In genomic region chr20:54476336-54476928, GRCh38 we compare ENCODE assay signal across 13 cellular contexts. TPM values are rescaled to one million over a fixed set of nuclear protein-coding genes. Genes with fewer than 3 reads are reported as not detected.
A peak's percentile ranks its signal among the peaks of the same experiment; 100 is the strongest.
DNase-seq lines count a peak whose midpoint lies in the region; ATAC-seq and FAIRE-seq lines count a peak whose summit lies in the region.
"Had no signal": no experiment of that assay in that cellular context is flagged by ENCODE, and none has a peak within 500 bp of the region (broad histone marks: within the 10 kb centered on the region; RNA-seq: fewer than 3 reads in every experiment).

No MANE protein-coding gene starts in this region.

- H3K9ac ChIP-seq in GM23248: peak overlapping the region; percentile 69

- no peaks in the 10 kb centered on the region for H3K36me3 Mint-ChIP-seq in activated naive CD8-positive, alpha-beta T cell treated with anti-CD3 and anti-CD28 coated beads, Interleukin-2, amount 10 ng/mL, durations not matched to agents 7 days and 5 days
- peaks cover 0 to 12% (median 0%) of the 10 kb centered on the region in 5 donors for H3K36me3 Mint-ChIP-seq in naive thymus-derived CD4-positive, alpha-beta T cell

- H3K4me3 ChIP-seq in GM23248 (peak overlapping the region; percentile 94), iPS-18c (ENCODE audit: insufficient read depth, low read depth, low read length) (peak overlapping the region; percentile 82), skeletal muscle cell (ENCODE audit: low read depth, low read length) (peak overlapping the region; percentile 65)
- H3K4me3 ChIP-seq in naive thymus-derived CD4-positive, alpha-beta T cell (ENCODE audit: low read length): no peak overlapping the region

- no peaks in the 10 kb centered on the region for H4K20me1 ChIP-seq in GM23248 (ENCODE audit: insufficient read depth)

- H3K27me3 ChIP-seq in GM23248 (replicated peaks; ENCODE audit: insufficient read depth): no peaks in the 10 kb centered on the region
- peaks cover 0 to 4% of the 10 kb centered on the region in 2 donors for H3K27me3 ChIP-seq in naive thymus-derived CD4-positive, alpha-beta T cell (ENCODE audit: control insufficient read depth in 2 of 2, insufficient read depth in 2 of 2, low read length in 2 of 2)

- CTCF ChIA-PET in naive thymus-derived CD4-positive, alpha-beta T cell (lab: Charles Lee): no interaction called here

- peaks cover 12% of the 10 kb centered on the region; the same call in 1 of the 2 replicates for H3K79me2 ChIP-seq in GM23248 (ENCODE audit: insufficient read depth)

- in situ Hi-C loops in GM23248 (cut with MboI): loop anchor here (10.0 kb wide), 1 partner anchor 168 kb away; no protein-coding TSS in a partner anchor

- no peak overlapping the region for H3K27ac Mint-ChIP-seq in activated naive CD8-positive, alpha-beta T cell treated with anti-CD3 and anti-CD28 coated beads, Interleukin-2, amount 10 ng/mL, durations not matched to agents 7 days and 5 days
- no peak overlapping the region for H3K27ac Mint-ChIP-seq in naive thymus-derived CD4-positive, alpha-beta T cell

- H3K9me2 ChIP-seq in GM23248 (ENCODE audit: insufficient read depth): no peaks in the 10 kb centered on the region

- no peaks in the 10 kb centered on the region for H3K4me1 Mint-ChIP-seq in activated naive CD8-positive, alpha-beta T cell treated with anti-CD3 and anti-CD28 coated beads, Interleukin-2, amount 10 ng/mL, durations not matched to agents 7 days and 5 days
- peaks cover 0 to 17% (median 6%) of the 10 kb centered on the region in 7 donors for H3K4me1 Mint-ChIP-seq in naive thymus-derived CD4-positive, alpha-beta T cell

- no peaks in the 10 kb centered on the region for H3K9me3 Mint-ChIP-seq in activated naive CD8-positive, alpha-beta T cell treated with anti-CD3 and anti-CD28 coated beads, Interleukin-2, amount 10 ng/mL, durations not matched to agents 7 days and 5 days
- peaks cover 0 to 16% (median 1%) of the 10 kb centered on the region in 11 donors for H3K9me3 Mint-ChIP-seq in naive thymus-derived CD4-positive, alpha-beta T cell

- FAIRE-seq in HTR-8/SVneo (lab: Jason Lieb, UNC): no peak

- peak overlapping the region; percentile 90 for H2AFZ ChIP-seq in GM23248

- peak; percentile 16 for DNase-seq in GM23248
- no peak for DNase-seq in activated naive CD8-positive, alpha-beta T cell treated with anti-CD3 and anti-CD28 coated beads, Interleukin-2, amount 10 ng/mL, durations not matched to agents 7 days and 5 days
- no peak for DNase-seq in skeletal muscle cell (ENCODE audit: low read depth)
- no peak for DNase-seq in HTR-8/SVneo (ENCODE audit: insufficient read length, low spot score)
- no peak for DNase-seq in naive thymus-derived CD4-positive, alpha-beta T cell
- no peak for DNase-seq in cortex of kidney (lab: John Stamatoyannopoulos, UW)
- DNase-seq: activated CD4-positive, alpha-beta T cell treated with anti-CD3 and anti-CD28 coated beads, Interleukin-2, amount 50 U/mL, for 48 hours; NCI-H1092 had no signal

- intact Hi-C loops in naive thymus-derived CD4-positive, alpha-beta T cell (cut with micrococcal nuclease): no loop called here

- no peaks in the 10 kb centered on the region for H3K36me3 ChIP-seq in GM23248 (ENCODE audit: low read depth)
- H3K36me3 ChIP-seq in naive thymus-derived CD4-positive, alpha-beta T cell (ENCODE audit: control insufficient read depth in 2 of 3, insufficient read depth in 3 of 3, low read length in 3 of 3): no peaks in the 10 kb centered on the region

- no peak for ATAC-seq in activated naive CD8-positive, alpha-beta T cell treated with anti-CD3 and anti-CD28 coated beads, Interleukin-2, amount 10 ng/mL, durations not matched to agents 7 days and 5 days (ENCODE audit: low read depth)
- no peak for ATAC-seq in HG03175 (IDR thresholded peaks at IDR 0.05; ENCODE audit: unreplicated experiment)
- no peak for ATAC-seq in naive thymus-derived CD4-positive, alpha-beta T cell

- no peak overlapping the region for H3K27ac ChIP-seq in GM23248
- no peak overlapping the region for H3K27ac ChIP-seq in naive thymus-derived CD4-positive, alpha-beta T cell (ENCODE audit: low read depth, low read length)

- H3K27me3 Mint-ChIP-seq in activated naive CD8-positive, alpha-beta T cell treated with anti-CD3 and anti-CD28 coated beads, Interleukin-2, amount 10 ng/mL, durations not matched to agents 7 days and 5 days: peaks cover 49% of the 10 kb centered on the region
- H3K27me3 Mint-ChIP-seq in naive thymus-derived CD4-positive, alpha-beta T cell: peaks cover 43 to 82% (median 68%) of the 10 kb centered on the region in 5 donors

- peaks cover 37% of the 10 kb centered on the region for H3F3A ChIP-seq in GM23248 (ENCODE audit: insufficient read depth)

- POLR2A ChIA-PET in activated naive CD8-positive, alpha-beta T cell treated with anti-CD3 and anti-CD28 coated beads, Interleukin-2, amount 10 ng/mL, durations not matched to agents 7 days and 5 days (lab: Charles Lee): no interaction called here
- POLR2A ChIA-PET in naive thymus-derived CD4-positive, alpha-beta T cell (lab: Charles Lee): no interaction called here

- peaks cover 10% of the 10 kb centered on the region for H3K4me1 ChIP-seq in GM23248 (ENCODE audit: insufficient read depth)
- no peaks in the 10 kb centered on the region for H3K4me1 ChIP-seq in naive thymus-derived CD4-positive, alpha-beta T cell (ENCODE audit: control insufficient read depth in 2 of 2, insufficient read depth in 2 of 2, low read length in 2 of 2)

- peak overlapping the region; percentile 11 for H3K4me3 Mint-ChIP-seq in activated naive CD8-positive, alpha-beta T cell treated with anti-CD3 and anti-CD28 coated beads, Interleukin-2, amount 10 ng/mL, durations not matched to agents 7 days and 5 days
- H3K4me3 Mint-ChIP-seq in naive thymus-derived CD4-positive, alpha-beta T cell: peak overlapping the region in 2 of 10 donors; percentile 8 to 73

- H3K9me3 ChIP-seq in GM23248 (ENCODE audit: low read depth) (no peaks in the 10 kb centered on the region), iPS-18c (ENCODE audit: control insufficient read depth, insufficient read depth, low read length) (no peaks in the 10 kb centered on the region)
- H3K9me3 ChIP-seq in naive thymus-derived CD4-positive, alpha-beta T cell (ENCODE audit: control insufficient read depth in 2 of 3, low read length in 3 of 3): no peaks in the 10 kb centered on the region

- H3K4me2 ChIP-seq in GM23248 (ENCODE audit: unreplicated experiment): peak overlapping the region; percentile 92

- WGBS in GM23248 (ENCODE audit: low coverage in 1 of 2, low lambda C conversion rate in 2 of 2, missing lambda C conversion rate in 2 of 2), 2 experiments: 1 to 2% methylated on average over 24 of the region's 24 CpGs

RNA-seq across cellular contexts. Expression of gene DOK5, which starts 1.0 kb away (rescaled TPM):
- 10.8 and 11.8 TPM in 2 replicates for total RNA-seq in GM23248 (2014; rRNA removed; shearing (Covaris generic))
- 16.0 and 16.1 TPM in 2 replicates for polyA plus RNA-seq in GM23248 (2016; fragmentation: Nextera tagmentation; extraction: Ambion mirVana)
- total RNA-seq in activated naive CD8-positive, alpha-beta T cell treated with anti-CD3 and anti-CD28 coated beads, Interleukin-2, amount 10 ng/mL, durations not matched to agents 7 days and 5 days: not detected
- under 1 TPM in 1 of 5 experiments, not detected in 4; 0.85 TPM for total RNA-seq in naive thymus-derived CD4-positive, alpha-beta T cell
- not detected for polyA plus RNA-seq in naive thymus-derived CD4-positive, alpha-beta T cell
- total RNA-seq: dermis microvascular lymphatic vessel endothelial cell, G401, mononuclear cell had no signal
